Comparison of ENCODE assay signal across 8 cellular contexts in genomic region chr3:107430214-107431047, GRCh38. TPM values are rescaled to one million over a fixed set of nuclear protein-coding genes. Genes with fewer than 3 reads are reported as not detected.
A peak's percentile ranks its signal among the peaks of the same experiment; 100 is the strongest.
DNase-seq lines count a peak whose midpoint lies in the region; ATAC-seq and TF ChIP-seq lines count a peak whose summit lies in the region.

No MANE protein-coding gene starts in this region.

- H3K4me1 ChIP-seq in Peyer's patch = peaks cover 0 to 22% (median 2%) of the 10 kb centered on the region in 4 donors
- peaks cover 11 to 16% of the 10 kb centered on the region in 2 donors for H3K4me1 ChIP-seq in mucosa of rectum (ENCODE audit: control insufficient read depth in 2 of 2, insufficient read depth in 2 of 2, low read length in 2 of 2)

- DNase-seq in activated CD8-positive, alpha-beta memory T cell treated with anti-CD3 and anti-CD28 coated beads, Interleukin-2, amount 50 U/mL, for 48 hours = peak; percentile 57
- no peak for DNase-seq in activated CD8-positive, alpha-beta memory T cell treated with anti-CD3 and anti-CD28 coated beads, Interleukin-2, amount 50 U/mL, for 4 hours
- DNase-seq in Peyer's patch (no peak), ecto neural progenitor cell (ENCODE audit: low spot score) (peak; percentile 53), NCI-H1105 treated with DMSO at 0.1 percent for 48 hours (lab: John Stamatoyannopoulos, UW) (no peak), COLO829 (ENCODE audit: low spot score) (no peak)

- TF ChIP-seq POLR2A in Peyer's patch (IDR thresholded peaks at IDR 0.05) = no peak

- no peak for ATAC-seq in HG03565 (IDR thresholded peaks at IDR 0.05; ENCODE audit: unreplicated experiment)

- H3K4me3 ChIP-seq in Peyer's patch (peak overlapping the region; percentile 85 to 89 (median 88)), mucosa of rectum (ENCODE audit: low read length in 2 of 2) (peak overlapping the region; percentile 69 to 81)

- H3K27ac ChIP-seq in Peyer's patch (peak overlapping the region; percentile 85 to 95 (median 92)), mucosa of rectum (ENCODE audit: low read depth in 2 of 2, low read length in 2 of 2) (peak overlapping the region in 1 of 2 donors; percentile 89)

- no peak for TF ChIP-seq CTCF in Peyer's patch (IDR thresholded peaks at IDR 0.05)

- peak overlapping the region; percentile 43 to 90 for H3K9ac ChIP-seq in mucosa of rectum (ENCODE audit: low read depth in 1 of 2, low read length in 2 of 2)

- no peaks in the 10 kb centered on the region for H3K36me3 ChIP-seq in Peyer's patch
- H3K36me3 ChIP-seq in mucosa of rectum (ENCODE audit: control insufficient read depth in 2 of 2, insufficient read depth in 2 of 2, low read length in 2 of 2) = no peaks in the 10 kb centered on the region

- H3K9me3 ChIP-seq in Peyer's patch (no peaks in the 10 kb centered on the region), mucosa of rectum (ENCODE audit: control insufficient read depth in 2 of 2, low read length in 2 of 2) (no peaks in the 10 kb centered on the region)

- H3K27me3 ChIP-seq in Peyer's patch = no peaks in the 10 kb centered on the region
- peaks cover 0 to 7% of the 10 kb centered on the region in 2 donors for H3K27me3 ChIP-seq in mucosa of rectum (ENCODE audit: control insufficient read depth in 2 of 2, insufficient read depth in 2 of 2, low read length in 2 of 2)

RNA-seq across cellular contexts. Expression of gene CCDC54, which starts 53.2 kb away (rescaled TPM):
- total RNA-seq in Peyer's patch = not detected

Comparison
In these comparisons a context has a peak if more than half of its experiments do, and no peak if none do; other contexts are left out.
1. DNase-seq: peak in activated CD8-positive, alpha-beta memory T cell treated with anti-CD3 and anti-CD28 coated beads, Interleukin-2, amount 50 U/mL, for 48 hours (single experiment) and ecto neural progenitor cell (single experiment); none in activated CD8-positive, alpha-beta memory T cell treated with anti-CD3 and anti-CD28 coated beads, Interleukin-2, amount 50 U/mL, for 4 hours (single experiment), Peyer's patch (0 of 3), NCI-H1105 treated with DMSO at 0.1 percent for 48 hours (single experiment) and COLO829 (single experiment).